ENCODE assay signal across 1 cellular context in genomic region chr1:244834596-244835275, GRCh38.
TF ChIP-seq lines count a peak whose summit lies in the region.

No MANE protein-coding gene starts in this region.

TF ChIP-seq in K562, 482 proteins besides CTCF, POLR2A, EP300 and RAD21 (continued from another document and continues in another):
- TF ChIP-seq ATF4 (CRISPR knock-in tag; IDR thresholded peaks at IDR 0.05) (no peak), PYGO2 (tag; IDR thresholded peaks at IDR 0.05) (peak; percentile 11; the same call in 1 of the 2 replicates), TAL1 (IDR thresholded peaks at IDR 0.05) (peak; percentile 13; the same call in 1 of the 2 replicates), BHLHE40 (IDR thresholded peaks at IDR 0.05; ENCODE audit: low read length) (0 out of 2 replicates have a peak, but pooled peaks have one; percentile 5), NR4A1 (CRISPR knock-in tag; IDR thresholded peaks at IDR 0.05) (no peak; the same call in 1 of the 2 replicates), NR4A1 (tag; IDR thresholded peaks at IDR 0.05) (peak; percentile 73), ETV5 (CRISPR knock-in tag; IDR thresholded peaks at IDR 0.05; ENCODE audit: low read depth) (peak; percentile 93), L3MBTL2 (IDR thresholded peaks at IDR 0.05) (peak; percentile 95), KDM1A (IDR thresholded peaks at IDR 0.05) (no peak), POLR2H (tag; IDR thresholded peaks at IDR 0.05; ENCODE audit: low read depth) (peak; percentile 95), MAX (CRISPR knock-in tag; IDR thresholded peaks at IDR 0.05) (peak; percentile 93), MAFK (IDR thresholded peaks at IDR 0.05; ENCODE audit: low read length) (peak; percentile 61; the same call in 1 of the 2 replicates), CEBPG (CRISPR knock-in tag; IDR thresholded peaks at IDR 0.05) (peak; percentile 89), CEBPG (tag; conservative IDR thresholded peaks at IDR 0.05 in 1 of 2, IDR thresholded peaks at IDR 0.05 in 1 of 2) (peak; percentile 91 to 93), HMGN3 (IDR thresholded peaks at IDR 0.05; ENCODE audit: borderline replicate concordance, extremely low read depth, insufficient read length, low read depth, low read length) (peak; percentile 75), ZSCAN29 (IDR thresholded peaks at IDR 0.05) (0 out of 2 replicates have a peak, but pooled peaks have one; percentile 13), CREB1 (IDR thresholded peaks at IDR 0.05) (peak; percentile 65), CREB1 (CRISPR knock-in tag; IDR thresholded peaks at IDR 0.05) (peak; percentile 58; the same call in 1 of the 2 replicates), ZNF785 (CRISPR knock-in tag; IDR thresholded peaks at IDR 0.05) (no peak), SMARCE1 (IDR thresholded peaks at IDR 0.05) (peak; percentile 51), ZFX (CRISPR knock-in tag; IDR thresholded peaks at IDR 0.05) (peak; percentile 64), NFE2L1 (tag; IDR thresholded peaks at IDR 0.05; ENCODE audit: borderline replicate concordance, low read depth) (peak; percentile 1; the same call in 1 of the 2 replicates), CSDE1 (IDR thresholded peaks at IDR 0.05) (peak in 1 of 2 experiments; percentile 61; a peak in 1 of 4 replicates), VEZF1 (CRISPR knock-in tag; IDR thresholded peaks at IDR 0.05) (peak; percentile 98; the same call in 1 of the 2 replicates), NFYB (IDR thresholded peaks at IDR 0.05; ENCODE audit: extremely low read depth, insufficient read length) (no peak), ATF7 (IDR thresholded peaks at IDR 0.05) (peak; percentile 50; the same call in 1 of the 2 replicates), TBL1XR1 (IDR thresholded peaks at IDR 0.05; ENCODE audit: low read length in 2 of 2) (0 out of 4 replicates have a peak, but pooled peaks of 1 of the 2 experiments have one; percentile 5), SNIP1 (IDR thresholded peaks at IDR 0.05; ENCODE audit: low read depth) (0 out of 2 replicates have a peak, but pooled peaks have one; percentile 18), CHCHD3 (CRISPR knock-in tag; IDR thresholded peaks at IDR 0.05) (peak; percentile 87; the same call in 1 of the 2 replicates), ZNF316 (IDR thresholded peaks at IDR 0.05) (peak; percentile 81), ZC3H11A (IDR thresholded peaks at IDR 0.05; ENCODE audit: low read depth, low read length) (peak; percentile 22; the same call in 1 of the 2 replicates), POLR2G (IDR thresholded peaks at IDR 0.05; ENCODE audit: low read depth, low read length) (no peak; the same call in 1 of the 2 replicates), ZNF444 (CRISPR knock-in tag; IDR thresholded peaks at IDR 0.05) (no peak), ARNT (IDR thresholded peaks at IDR 0.05) (peak in 1 of 2 experiments; percentile 24; a peak in 1 of 4 replicates), ZNF395 (CRISPR knock-in tag; IDR thresholded peaks at IDR 0.05) (peak; percentile 95; the same call in 1 of the 2 replicates), THAP7 (CRISPR knock-in tag; IDR thresholded peaks at IDR 0.05) (peak; percentile 87), ZNF551 (CRISPR knock-in tag; IDR thresholded peaks at IDR 0.05) (peak; percentile 73; the same call in 1 of the 2 replicates), MEIS2 (IDR thresholded peaks at IDR 0.05; ENCODE audit: partially characterized antibody) (peak; percentile 7), ZNF41 (CRISPR knock-in tag; conservative IDR thresholded peaks at IDR 0.05) (0 out of 2 replicates have a peak, but pooled peaks have one; percentile 29), TARDBP (IDR thresholded peaks at IDR 0.05) (peak; percentile 64), ZNF436 (CRISPR knock-in tag; IDR thresholded peaks at IDR 0.05) (no peak), MEF2D (tag; conservative IDR thresholded peaks at IDR 0.05; ENCODE audit: low read depth) (0 out of 2 replicates have a peak, but pooled peaks have one; percentile 21), ESRRA (IDR thresholded peaks at IDR 0.05; ENCODE audit: borderline replicate concordance, low read depth) (peak; percentile 98)
- TF ChIP-seq, protein P1, sequence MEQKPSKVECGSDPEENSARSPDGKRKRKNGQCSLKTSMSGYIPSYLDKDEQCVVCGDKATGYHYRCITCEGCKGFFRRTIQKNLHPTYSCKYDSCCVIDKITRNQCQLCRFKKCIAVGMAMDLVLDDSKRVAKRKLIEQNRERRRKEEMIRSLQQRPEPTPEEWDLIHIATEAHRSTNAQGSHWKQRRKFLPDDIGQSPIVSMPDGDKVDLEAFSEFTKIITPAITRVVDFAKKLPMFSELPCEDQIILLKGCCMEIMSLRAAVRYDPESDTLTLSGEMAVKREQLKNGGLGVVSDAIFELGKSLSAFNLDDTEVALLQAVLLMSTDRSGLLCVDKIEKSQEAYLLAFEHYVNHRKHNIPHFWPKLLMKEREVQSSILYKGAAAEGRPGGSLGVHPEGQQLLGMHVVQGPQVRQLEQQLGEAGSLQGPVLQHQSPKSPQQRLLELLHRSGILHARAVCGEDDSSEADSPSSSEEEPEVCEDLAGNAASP (IDR thresholded peaks at IDR 0.05): no peak
- TF ChIP-seq, protein P2, sequence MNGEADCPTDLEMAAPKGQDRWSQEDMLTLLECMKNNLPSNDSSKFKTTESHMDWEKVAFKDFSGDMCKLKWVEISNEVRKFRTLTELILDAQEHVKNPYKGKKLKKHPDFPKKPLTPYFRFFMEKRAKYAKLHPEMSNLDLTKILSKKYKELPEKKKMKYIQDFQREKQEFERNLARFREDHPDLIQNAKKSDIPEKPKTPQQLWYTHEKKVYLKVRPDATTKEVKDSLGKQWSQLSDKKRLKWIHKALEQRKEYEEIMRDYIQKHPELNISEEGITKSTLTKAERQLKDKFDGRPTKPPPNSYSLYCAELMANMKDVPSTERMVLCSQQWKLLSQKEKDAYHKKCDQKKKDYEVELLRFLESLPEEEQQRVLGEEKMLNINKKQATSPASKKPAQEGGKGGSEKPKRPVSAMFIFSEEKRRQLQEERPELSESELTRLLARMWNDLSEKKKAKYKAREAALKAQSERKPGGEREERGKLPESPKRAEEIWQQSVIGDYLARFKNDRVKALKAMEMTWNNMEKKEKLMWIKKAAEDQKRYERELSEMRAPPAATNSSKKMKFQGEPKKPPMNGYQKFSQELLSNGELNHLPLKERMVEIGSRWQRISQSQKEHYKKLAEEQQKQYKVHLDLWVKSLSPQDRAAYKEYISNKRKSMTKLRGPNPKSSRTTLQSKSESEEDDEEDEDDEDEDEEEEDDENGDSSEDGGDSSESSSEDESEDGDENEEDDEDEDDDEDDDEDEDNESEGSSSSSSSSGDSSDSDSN (IDR thresholded peaks at IDR 0.05; ENCODE audit: borderline replicate concordance in 1 of 2, low read depth in 2 of 2, low read length in 2 of 2): no peak; a peak in 1 of 4 replicates
- TF ChIP-seq, protein P3, sequence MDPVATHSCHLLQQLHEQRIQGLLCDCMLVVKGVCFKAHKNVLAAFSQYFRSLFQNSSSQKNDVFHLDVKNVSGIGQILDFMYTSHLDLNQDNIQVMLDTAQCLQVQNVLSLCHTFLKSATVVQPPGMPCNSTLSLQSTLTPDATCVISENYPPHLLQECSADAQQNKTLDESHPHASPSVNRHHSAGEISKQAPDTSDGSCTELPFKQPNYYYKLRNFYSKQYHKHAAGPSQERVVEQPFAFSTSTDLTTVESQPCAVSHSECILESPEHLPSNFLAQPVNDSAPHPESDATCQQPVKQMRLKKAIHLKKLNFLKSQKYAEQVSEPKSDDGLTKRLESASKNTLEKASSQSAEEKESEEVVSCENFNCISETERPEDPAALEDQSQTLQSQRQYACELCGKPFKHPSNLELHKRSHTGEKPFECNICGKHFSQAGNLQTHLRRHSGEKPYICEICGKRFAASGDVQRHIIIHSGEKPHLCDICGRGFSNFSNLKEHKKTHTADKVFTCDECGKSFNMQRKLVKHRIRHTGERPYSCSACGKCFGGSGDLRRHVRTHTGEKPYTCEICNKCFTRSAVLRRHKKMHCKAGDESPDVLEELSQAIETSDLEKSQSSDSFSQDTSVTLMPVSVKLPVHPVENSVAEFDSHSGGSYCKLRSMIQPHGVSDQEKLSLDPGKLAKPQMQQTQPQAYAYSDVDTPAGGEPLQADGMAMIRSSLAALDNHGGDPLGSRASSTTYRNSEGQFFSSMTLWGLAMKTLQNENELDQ (CRISPR knock-in tag; IDR thresholded peaks at IDR 0.05; ENCODE audit: borderline replicate concordance): 0 out of 2 replicates have a peak, but pooled peaks have one; percentile 85
- TF ChIP-seq, protein P4, sequence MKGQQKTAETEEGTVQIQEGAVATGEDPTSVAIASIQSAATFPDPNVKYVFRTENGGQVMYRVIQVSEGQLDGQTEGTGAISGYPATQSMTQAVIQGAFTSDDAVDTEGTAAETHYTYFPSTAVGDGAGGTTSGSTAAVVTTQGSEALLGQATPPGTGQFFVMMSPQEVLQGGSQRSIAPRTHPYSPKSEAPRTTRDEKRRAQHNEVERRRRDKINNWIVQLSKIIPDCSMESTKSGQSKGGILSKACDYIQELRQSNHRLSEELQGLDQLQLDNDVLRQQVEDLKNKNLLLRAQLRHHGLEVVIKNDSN (CRISPR knock-in tag; IDR thresholded peaks at IDR 0.05): peak; percentile 48; the same call in 1 of the 2 replicates
